In genomic region chr7:110612680-110613079, GRCh38 we compare ENCODE assay signal across 25 cellular contexts.
"Had no signal": no experiment of that assay in that cellular context is flagged by ENCODE, and none has a peak within 500 bp of the region (broad histone marks: within the 10 kb centered on the region; RNA-seq: fewer than 3 reads in every experiment).

No MANE protein-coding gene starts in this region.

- H3K27me3 ChIP-seq: gastroesophageal sphincter, heart left ventricle, hepatocyte, left lung, neural progenitor cell, sigmoid colon, stomach, thyroid gland, vagina had no signal

- H3K4me1 ChIP-seq: gastroesophageal sphincter, heart left ventricle, left lung, neural progenitor cell, prostate gland, sigmoid colon, stomach, thyroid gland, vagina had no signal

- DNase-seq: cortex of kidney; effector memory CD8-positive, alpha-beta T cell; heart left ventricle; kidney; left cardiac atrium; left lung; mesenchymal stem cell; mucosa of descending colon; naive B cell; nucleus accumbens; right cardiac atrium; sigmoid colon; stimulated activated CD4-positive, alpha-beta T cell treated with anti-CD3 and anti-CD28 coated beads, Interleukin-2, amount 100 ng/mL, for 24 hours; stimulated activated CD4-positive, alpha-beta T cell treated with anti-CD3 and anti-CD28 coated beads, Interleukin-4, amount 100 ng/mL, for 24 hours; stimulated activated naive CD4-positive, alpha-beta T cell treated with Interleukin-2 at 50 U/mL for 16 hours; stomach; thyroid gland; trophoblast cell had no signal

- H3K27ac ChIP-seq: gastroesophageal sphincter, heart left ventricle, hepatocyte, left lung, neural progenitor cell, prostate gland, sigmoid colon, stomach, thyroid gland, vagina had no signal

- ATAC-seq: effector memory CD8-positive, alpha-beta T cell; gastroesophageal sphincter; heart left ventricle; left cardiac atrium; left lung; mucosa of descending colon; natural killer cell treated with Interleukin-12 subunit alpha and Interleukin-12 subunit beta and Interleukin-15 and Interleukin-18, amount 100 ng/mL, for 72 hours; right cardiac atrium; stimulated activated effector memory CD8-positive, alpha-beta T cell treated with anti-CD3 and anti-CD28 coated beads, Interleukin-12 subunit alpha, Interleukin-12 subunit beta, amount 100 ng/mL, for 72 hours had no signal
